8 cellular contexts compared by ENCODE assay signal in the genomic region with DNA sequence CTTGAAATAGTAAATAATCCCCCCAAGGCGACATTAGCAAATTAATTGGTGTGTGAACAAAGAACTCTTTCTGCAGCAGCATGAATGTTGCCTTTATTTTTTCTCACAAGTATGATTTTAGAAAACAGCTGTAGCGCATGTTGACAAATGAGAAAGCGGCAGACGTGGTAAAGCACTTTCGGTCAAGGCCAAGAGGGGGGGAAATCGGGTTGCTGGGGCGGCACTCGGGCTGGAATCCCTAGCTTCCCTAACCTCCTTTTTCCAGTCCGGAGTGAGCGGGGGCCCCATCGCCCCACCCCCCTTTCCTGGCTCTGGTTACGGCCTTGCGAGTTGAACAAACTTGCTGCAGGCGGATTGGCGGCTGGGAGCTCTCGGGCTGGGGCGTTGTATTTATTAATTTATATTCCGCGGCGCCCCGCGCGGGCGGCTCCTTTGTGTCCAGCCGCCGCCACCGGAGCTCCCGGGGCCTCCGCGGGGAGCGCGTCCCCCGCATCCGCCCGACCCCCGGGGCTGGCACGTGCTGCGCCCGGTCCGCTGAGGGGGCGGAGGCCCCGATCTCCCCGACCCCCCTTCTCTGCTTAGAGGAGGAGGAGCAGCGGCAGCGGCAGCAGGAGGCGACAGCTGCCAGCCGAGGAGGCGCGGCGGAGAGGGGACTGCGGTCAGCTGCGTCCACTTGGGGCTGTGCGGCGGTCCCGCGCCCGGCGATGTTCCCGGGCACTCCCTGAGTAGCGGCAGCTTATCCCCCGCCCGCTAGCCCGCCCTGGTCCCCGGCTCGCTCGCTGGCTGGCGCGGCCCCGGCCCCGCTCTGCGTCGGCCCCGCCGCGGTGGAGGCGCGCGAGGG. TPM values are rescaled to one million over a fixed set of nuclear protein-coding genes. Genes with fewer than 3 reads are reported as not detected.
A peak's percentile ranks its signal among the peaks of the same experiment; 100 is the strongest.
DNase-seq lines count a peak whose midpoint lies in the region; ATAC-seq and TF ChIP-seq lines count a peak whose summit lies in the region.

Gene RHOBTB3, plus strand, starts transcription at position 607 of the 841 bp plus-strand sequence. CDS start 347 bp downstream, outside the sequence.

- peak; percentile 94 for DNase-seq in AG10803 (ENCODE audit: low read depth)
- DNase-seq in NCI-H446 (lab: John Stamatoyannopoulos, UW), result peak; percentile 31 to 76
- peak; percentile 13 to 15 for DNase-seq in activated CD4-positive, alpha-beta T cell treated with anti-CD3 and anti-CD28 coated beads, Interleukin-2, amount 50 U/mL, for 24 hours (ENCODE audit: low read depth in 1 of 2, low spot score in 1 of 2)
- DNase-seq in effector CD8-positive, alpha-beta T cell (lab: John Stamatoyannopoulos, UW), result peak; percentile 20
- DNase-seq in right lobe of liver, result peak; percentile 86 to 93 (median 90)
- peak in 2 of 3 experiments; percentile 30 to 44 for DNase-seq in stimulated activated CD4-positive, alpha-beta T cell treated with anti-CD3 and anti-CD28 coated beads, TNF-alpha, amount 100 ng/mL, for 4 hours (ENCODE audit: low read depth in 3 of 3)

- H3K4me1 ChIP-seq in right lobe of liver, result peaks cover 0 to 31% (median 13%) of the 10 kb centered on the region in 4 donors

- H3K9me3 ChIP-seq in right lobe of liver, result no peaks in the 10 kb centered on the region

- 1% methylated on average over 19 of the region's 78 CpGs for WGBS in right lobe of liver (ENCODE audit: insufficient coverage, low coverage, low lambda C conversion rate, missing lambda C conversion rate)

- ATAC-seq in GM18907 (IDR thresholded peaks at IDR 0.05; ENCODE audit: unreplicated experiment) (peak; percentile 49), HG03159 (IDR thresholded peaks at IDR 0.05; ENCODE audit: unreplicated experiment) (peak; percentile 38), right lobe of liver (peak; percentile 58 to 79 (median 72))

- no peaks in the 10 kb centered on the region for H3K36me3 ChIP-seq in right lobe of liver

- H3K4me3 ChIP-seq in AG10803 (ENCODE audit: low read length) (peak within 1 kb of the TSS; percentile 85), right lobe of liver (peak within 1 kb of the TSS; percentile 61 to 73 (median 73))

- H3K27me3 ChIP-seq in right lobe of liver, result no peaks in the 10 kb centered on the region

- TF ChIP-seq POLR2A in right lobe of liver (IDR thresholded peaks at IDR 0.05), result peak; percentile 79

- TF ChIP-seq CTCF in AG10803 (conservative IDR thresholded peaks at IDR 0.05; ENCODE audit: low read length), result no peak; the same call in 1 of the 2 replicates
- TF ChIP-seq CTCF in right lobe of liver (IDR thresholded peaks at IDR 0.05), result no peak

- intact Hi-C loops in right lobe of liver (cut with DNase I), result no loop called here

- peak within 1 kb of the TSS; percentile 91 to 96 (median 93) for H3K27ac ChIP-seq in right lobe of liver

RNA-seq across cellular contexts. Expression of gene RHOBTB3, which starts in this region (rescaled TPM):
- total RNA-seq in right lobe of liver, result 10 to 100 TPM; 24.1 to 49.1 (median 38.9) TPM

Comparison
In these comparisons a context has a peak if more than half of its experiments do, and no peak if none do; other contexts are left out.
1. Peak in every context shown above with its lines: DNase-seq, ATAC-seq, H3K4me3 ChIP-seq and H3K27ac ChIP-seq.
2. DNase-seq: peak in every context shown above with its lines; median percentile 94 in AG10803; 90 in right lobe of liver; 54 in NCI-H446; 37 in stimulated activated CD4-positive, alpha-beta T cell treated with anti-CD3 and anti-CD28 coated beads, TNF-alpha, amount 100 ng/mL, for 4 hours; 20 in effector CD8-positive, alpha-beta T cell; 14 in activated CD4-positive, alpha-beta T cell treated with anti-CD3 and anti-CD28 coated beads, Interleukin-2, amount 50 U/mL, for 24 hours.